Comparison of ENCODE assay signal across 20 cellular contexts in the genomic region with DNA sequence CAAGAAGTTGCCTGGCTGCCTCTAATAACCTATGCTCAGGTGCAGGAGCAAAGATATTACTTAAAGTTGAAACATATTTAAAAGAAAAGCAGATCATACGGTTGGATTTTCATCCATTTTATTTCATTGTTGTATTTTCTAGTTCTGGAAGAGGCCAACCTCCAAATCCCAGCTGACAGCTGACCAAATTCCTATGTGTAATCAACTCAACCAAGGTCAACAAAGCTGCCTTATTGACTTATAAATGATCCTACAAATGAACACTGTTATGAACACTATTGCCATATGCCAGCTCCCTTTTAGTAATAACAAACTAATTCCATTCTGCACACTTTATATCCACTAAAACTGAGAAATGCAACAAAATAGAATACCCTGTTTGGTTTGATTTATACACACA.
"Had no signal": no experiment of that assay in that cellular context is flagged by ENCODE, and none has a peak within 500 bp of the region (broad histone marks: within the 10 kb centered on the region; RNA-seq: fewer than 3 reads in every experiment).

No MANE protein-coding gene starts in this region.

- H3K4me3 ChIP-seq: left lung, lung, ovary, right atrium auricular region, right lobe of liver, smooth muscle cell, tibial nerve, uterus had no signal

- DNase-seq: kidney glomerular epithelial cell; left cardiac atrium; left lung; mesendoderm; naive thymus-derived CD4-positive, alpha-beta T cell; ovary; right lobe of liver; stimulated activated CD4-positive, alpha-beta T cell treated with anti-CD3 and anti-CD28 coated beads, Interleukin-1b, Interleukin-23, amount 100 ng/mL, for 48 hours; stimulated activated CD4-positive, alpha-beta T cell treated with anti-CD3 and anti-CD28 coated beads, Interleukin-2, amount 100 ng/mL, for 48 hours; stimulated activated CD4-positive, alpha-beta T cell treated with anti-CD3 and anti-CD28 coated beads, Interleukin-4, amount 100 ng/mL, for 4 hours; stimulated activated CD8-positive, alpha-beta memory T cell treated with anti-CD3 and anti-CD28 coated beads, Interleukin-4, amount 100 ng/mL, for 48 hours; stimulated activated naive CD4-positive, alpha-beta T cell treated with Interleukin-2 at 50 U/mL for 16 hours; stimulated activated naive CD8-positive, alpha-beta T cell treated with anti-CD3 and anti-CD28 coated beads, Interleukin-15, amount 100 ng/mL, for 72 hours; substantia nigra; uterus had no signal

- H3K9me3 ChIP-seq: left lung, ovary, right atrium auricular region, right lobe of liver, tibial nerve, uterus had no signal

- H3K36me3 ChIP-seq: left lung, ovary, right atrium auricular region, right lobe of liver, tibial nerve, uterus had no signal

- FAIRE-seq: keratinocyte had no signal

- H3K27ac ChIP-seq: left lung, ovary, right atrium auricular region, right lobe of liver, tibial nerve, uterus had no signal
